ENCODE assay signal across 29 cellular contexts in genomic region chr1:60564856-60565445, GRCh38.
A peak's percentile ranks its signal among the peaks of the same experiment; 100 is the strongest.
DNase-seq lines count a peak whose midpoint lies in the region; ATAC-seq and TF ChIP-seq lines count a peak whose summit lies in the region.
"Had no signal": no experiment of that assay in that cellular context is flagged by ENCODE, and none has a peak within 500 bp of the region (broad histone marks: within the 10 kb centered on the region; RNA-seq: fewer than 3 reads in every experiment).

No MANE protein-coding gene starts in this region.

- no CpG with 5 or more reads among the region's 1 CpG for WGBS in H9 (ENCODE audit: extremely low coverage, insufficient read length, low lambda C conversion rate)

- no peak overlapping the region for H3K4me2 ChIP-seq in H9 (ENCODE audit: insufficient read depth, insufficient read length, low read length)

- H3K4me1 ChIP-seq in H9 (ENCODE audit: insufficient read depth, low read length) = no peaks in the 10 kb centered on the region
- H3K4me1 ChIP-seq: colonic mucosa, lower lobe of right lung had no signal

- DNase-seq in DMS 273 (lab: John Stamatoyannopoulos, UW; ENCODE audit: unreplicated experiment) (peak; percentile 25), DMS 273 treated with DMSO at 0.1 percent for 48 hours (lab: John Stamatoyannopoulos, UW) (no peak), H9 (no peak), cerebellar cortex (ENCODE audit: low spot score) (peak; percentile 2)
- no peak for DNase-seq in activated CD4-positive, alpha-beta memory T cell treated with anti-CD3 and anti-CD28 coated beads, Interleukin-2, amount 10 ng/mL, durations not matched to agents 7 days and 5 days
- DNase-seq: activated CD4-positive, alpha-beta memory T cell treated with anti-CD3 and anti-CD28 coated beads for 36 hours; activated effector memory CD4-positive, alpha-beta T cell treated with Interleukin-2 at 50 U/mL for 16 hours; activated naive CD8-positive, alpha-beta T cell treated with anti-CD3 and anti-CD28 coated beads, Interleukin-2, amount 10 ng/mL, durations not matched to agents 7 days and 5 days; brain microvascular endothelial cell; CD4-positive, alpha-beta memory T cell; colonic mucosa; DMS153; effector memory CD8-positive, alpha-beta T cell; kidney; lower lobe of right lung; NCI-H187 treated with DMSO at 0.1 percent for 48 hours; NCI-H226; PC-3; Right ventricle myocardium superior; small intestine; stimulated activated CD4-positive, alpha-beta T cell treated with anti-CD3 and anti-CD28 coated beads, Interleukin-1b, Interleukin-23, amount 100 ng/mL, for 48 hours had no signal

- H2BK15ac ChIP-seq in H9 (ENCODE audit: low read depth, low read length) = no peak overlapping the region

- H2AFZ ChIP-seq in H9 (ENCODE audit: low read length) = no peak overlapping the region

- H3K27me3 ChIP-seq in H9 (ENCODE audit: insufficient read depth, low read length) = no peaks in the 10 kb centered on the region
- H3K27me3 ChIP-seq: brain microvascular endothelial cell, colonic mucosa, neutrophil had no signal

- ATAC-seq in HG02973 (IDR thresholded peaks at IDR 0.05; ENCODE audit: unreplicated experiment) = no peak
- no peak for ATAC-seq in GM19463 (IDR thresholded peaks at IDR 0.05; ENCODE audit: unreplicated experiment)
- ATAC-seq: activated CD4-positive, CD25-positive, alpha-beta regulatory T cell treated with anti-CD3 and anti-CD28 coated beads, Interleukin-2, amount 50 U/mL, for 24 hours; effector memory CD8-positive, alpha-beta T cell; esophagus mucosa; lower lobe of right lung; PC-3 had no signal

- no peak overlapping the region for H4K8ac ChIP-seq in H9 (replicated peaks; ENCODE audit: insufficient read length, low read depth, low read length)

- H3K36me3 Mint-ChIP-seq in H9 (ENCODE audit: insufficient read depth in 1 of 3, low read depth in 3 of 3) = no peaks in the 10 kb centered on the region
- no peaks in the 10 kb centered on the region for H3K36me3 Mint-ChIP-seq in nephron (ENCODE audit: low read depth)
- H3K36me3 Mint-ChIP-seq in activated CD4-positive, alpha-beta memory T cell treated with anti-CD3 and anti-CD28 coated beads, Interleukin-2, amount 10 ng/mL, durations not matched to agents 7 days and 5 days (ENCODE audit: low read depth) = no peaks in the 10 kb centered on the region
- H3K36me3 Mint-ChIP-seq: activated CD4-positive, alpha-beta memory T cell treated with anti-CD3 and anti-CD28 coated beads for 36 hours; activated naive CD8-positive, alpha-beta T cell treated with anti-CD3 and anti-CD28 coated beads, Interleukin-2, amount 10 ng/mL, durations not matched to agents 7 days and 5 days; CD4-positive, alpha-beta memory T cell; IgD-negative memory B cell had no signal

- H3T11ph ChIP-seq in H9 (ENCODE audit: low read length) = no peak overlapping the region

- H3K4me1 Mint-ChIP-seq in H9 (no peaks in the 10 kb centered on the region), nephron (peaks cover 54% of the 10 kb centered on the region)
- no peaks in the 10 kb centered on the region for H3K4me1 Mint-ChIP-seq in activated CD4-positive, alpha-beta memory T cell treated with anti-CD3 and anti-CD28 coated beads, Interleukin-2, amount 10 ng/mL, durations not matched to agents 7 days and 5 days
- H3K4me1 Mint-ChIP-seq: activated naive CD8-positive, alpha-beta T cell treated with anti-CD3 and anti-CD28 coated beads, Interleukin-2, amount 10 ng/mL, durations not matched to agents 7 days and 5 days; CD4-positive, alpha-beta memory T cell; IgD-negative memory B cell had no signal

- no peak overlapping the region for H3K4me3 Mint-ChIP-seq in H9
- no peak overlapping the region for H3K4me3 Mint-ChIP-seq in nephron
- H3K4me3 Mint-ChIP-seq in activated CD4-positive, alpha-beta memory T cell treated with anti-CD3 and anti-CD28 coated beads, Interleukin-2, amount 10 ng/mL, durations not matched to agents 7 days and 5 days = no peak overlapping the region
- H3K4me3 Mint-ChIP-seq: activated CD4-positive, alpha-beta memory T cell treated with anti-CD3 and anti-CD28 coated beads for 36 hours; activated naive CD8-positive, alpha-beta T cell treated with anti-CD3 and anti-CD28 coated beads, Interleukin-2, amount 10 ng/mL, durations not matched to agents 7 days and 5 days; CD4-positive, alpha-beta memory T cell; effector memory CD8-positive, alpha-beta T cell; IgD-negative memory B cell had no signal

- no peak overlapping the region for H3K56ac ChIP-seq in H9 (ENCODE audit: insufficient read length, low read depth, low read length)

- no peak overlapping the region for H3K9ac ChIP-seq in H9 (ENCODE audit: extremely low read depth, insufficient read length, low read length)

- no peak overlapping the region for H4K91ac ChIP-seq in H9 (ENCODE audit: insufficient read length, low read depth, low read length)

- no peaks in the 10 kb centered on the region for H3K79me1 ChIP-seq in H9 (ENCODE audit: insufficient read depth, low read depth, low read length, poor library complexity, severe bottlenecking)

- no peak overlapping the region for H4K5ac ChIP-seq in H9 (ENCODE audit: insufficient read length, low read depth, low read length)

- TF ChIP-seq CTCF in H9 (conservative IDR thresholded peaks at IDR 0.05) (0 out of 3 replicates have a peak, but pooled peaks have one; percentile 17), nephron (IDR thresholded peaks at IDR 0.05; ENCODE audit: unreplicated experiment in 3 of 3) (no peak)

- H3K27ac ChIP-seq in H9 (ENCODE audit: insufficient read length, low read depth, low read length) = no peak overlapping the region
- H3K27ac ChIP-seq: 22Rv1, brain microvascular endothelial cell, colonic mucosa, lower lobe of right lung, neutrophil had no signal

- H3K9me3 Mint-ChIP-seq in H9 (no peaks in the 10 kb centered on the region), nephron (peaks cover 2% of the 10 kb centered on the region)
- H3K9me3 Mint-ChIP-seq in activated CD4-positive, alpha-beta memory T cell treated with anti-CD3 and anti-CD28 coated beads, Interleukin-2, amount 10 ng/mL, durations not matched to agents 7 days and 5 days = peaks cover 3% of the 10 kb centered on the region
- H3K9me3 Mint-ChIP-seq: activated CD4-positive, alpha-beta memory T cell treated with anti-CD3 and anti-CD28 coated beads for 36 hours had no signal

- CTCF ChIA-PET in activated CD4-positive, alpha-beta memory T cell treated with anti-CD3 and anti-CD28 coated beads, Interleukin-2, amount 10 ng/mL, durations not matched to agents 7 days and 5 days (lab: Charles Lee) = no interaction called here

- no peaks in the 10 kb centered on the region for H3K9me3 ChIP-seq in H9 (ENCODE audit: control insufficient read depth, low read depth, low read length)
- H3K9me3 ChIP-seq: colonic mucosa, lower lobe of right lung, neutrophil had no signal

- no peak overlapping the region for H3K4ac ChIP-seq in H9 (ENCODE audit: low read depth, low read length)

- H2AK5ac ChIP-seq in H9 (ENCODE audit: insufficient read length, low read length) = no peak overlapping the region

- H2BK5ac ChIP-seq in H9 (ENCODE audit: insufficient read length, low read length) = no peak overlapping the region

- no peaks in the 10 kb centered on the region for H3K23me2 ChIP-seq in H9 (ENCODE audit: insufficient read length, low read depth, low read length, poor library complexity, severe bottlenecking)

- no peaks in the 10 kb centered on the region for H3K79me2 ChIP-seq in H9 (ENCODE audit: insufficient read depth, low read length)

- POLR2A ChIA-PET in activated CD4-positive, alpha-beta memory T cell treated with anti-CD3 and anti-CD28 coated beads, Interleukin-2, amount 10 ng/mL, durations not matched to agents 7 days and 5 days (lab: Charles Lee) = no interaction called here

- H3K23ac ChIP-seq in H9 (ENCODE audit: insufficient read length, low read depth, low read length) = no peak overlapping the region

- no peak overlapping the region for H2BK120ac ChIP-seq in H9 (ENCODE audit: low read depth, low read length, poor library complexity, severe bottlenecking)

- H2BK20ac ChIP-seq in H9 (ENCODE audit: low read depth, low read length, poor library complexity, severe bottlenecking) = no peak overlapping the region

- H2BK12ac ChIP-seq in H9 (ENCODE audit: insufficient read length, low read depth, low read length) = no peak overlapping the region

- H3K18ac ChIP-seq in H9 (ENCODE audit: insufficient read length, low read depth, low read length) = no peak overlapping the region

- no peaks in the 10 kb centered on the region; the same call in 1 of the 2 replicates for H3K27me3 Mint-ChIP-seq in H9 (ENCODE audit: low read depth)
- H3K27me3 Mint-ChIP-seq in nephron (ENCODE audit: low read depth) = no peaks in the 10 kb centered on the region
- H3K27me3 Mint-ChIP-seq in activated CD4-positive, alpha-beta memory T cell treated with anti-CD3 and anti-CD28 coated beads, Interleukin-2, amount 10 ng/mL, durations not matched to agents 7 days and 5 days = no peaks in the 10 kb centered on the region
- H3K27me3 Mint-ChIP-seq: activated CD4-positive, alpha-beta memory T cell treated with anti-CD3 and anti-CD28 coated beads for 36 hours; effector memory CD8-positive, alpha-beta T cell; IgD-negative memory B cell had no signal

- H4K20me1 ChIP-seq in H9 (ENCODE audit: control insufficient read depth, insufficient read depth, insufficient read length) = no peaks in the 10 kb centered on the region

- no peak overlapping the region for H3K14ac ChIP-seq in H9 (ENCODE audit: insufficient read depth, low read length)

- H3K27ac Mint-ChIP-seq in H9 (no peak overlapping the region), nephron (peak overlapping the region in 2 of 3 experiments; percentile 44 to 50)
- H3K27ac Mint-ChIP-seq in activated CD4-positive, alpha-beta memory T cell treated with anti-CD3 and anti-CD28 coated beads, Interleukin-2, amount 10 ng/mL, durations not matched to agents 7 days and 5 days = no peak overlapping the region
- H3K27ac Mint-ChIP-seq: activated CD4-positive, alpha-beta memory T cell treated with anti-CD3 and anti-CD28 coated beads for 36 hours; activated naive CD8-positive, alpha-beta T cell treated with anti-CD3 and anti-CD28 coated beads, Interleukin-2, amount 10 ng/mL, durations not matched to agents 7 days and 5 days; CD4-positive, alpha-beta memory T cell; effector memory CD8-positive, alpha-beta T cell; IgD-negative memory B cell had no signal

Comparison
In these comparisons a context has a peak if more than half of its experiments do, and no peak if none do; other contexts are left out.
1. DNase-seq: peak in DMS 273 (single experiment) and cerebellar cortex (single experiment); none in DMS 273 treated with DMSO at 0.1 percent for 48 hours (single experiment), H9 (single experiment) and activated CD4-positive, alpha-beta memory T cell treated with anti-CD3 and anti-CD28 coated beads, Interleukin-2, amount 10 ng/mL, durations not matched to agents 7 days and 5 days (single experiment).
2. H3K27ac Mint-ChIP-seq: peak in nephron (2 of 3); none in H9 (0 of 3) and activated CD4-positive, alpha-beta memory T cell treated with anti-CD3 and anti-CD28 coated beads, Interleukin-2, amount 10 ng/mL, durations not matched to agents 7 days and 5 days (single experiment).